1 cellular context compared by ENCODE assay signal in the genomic region with DNA sequence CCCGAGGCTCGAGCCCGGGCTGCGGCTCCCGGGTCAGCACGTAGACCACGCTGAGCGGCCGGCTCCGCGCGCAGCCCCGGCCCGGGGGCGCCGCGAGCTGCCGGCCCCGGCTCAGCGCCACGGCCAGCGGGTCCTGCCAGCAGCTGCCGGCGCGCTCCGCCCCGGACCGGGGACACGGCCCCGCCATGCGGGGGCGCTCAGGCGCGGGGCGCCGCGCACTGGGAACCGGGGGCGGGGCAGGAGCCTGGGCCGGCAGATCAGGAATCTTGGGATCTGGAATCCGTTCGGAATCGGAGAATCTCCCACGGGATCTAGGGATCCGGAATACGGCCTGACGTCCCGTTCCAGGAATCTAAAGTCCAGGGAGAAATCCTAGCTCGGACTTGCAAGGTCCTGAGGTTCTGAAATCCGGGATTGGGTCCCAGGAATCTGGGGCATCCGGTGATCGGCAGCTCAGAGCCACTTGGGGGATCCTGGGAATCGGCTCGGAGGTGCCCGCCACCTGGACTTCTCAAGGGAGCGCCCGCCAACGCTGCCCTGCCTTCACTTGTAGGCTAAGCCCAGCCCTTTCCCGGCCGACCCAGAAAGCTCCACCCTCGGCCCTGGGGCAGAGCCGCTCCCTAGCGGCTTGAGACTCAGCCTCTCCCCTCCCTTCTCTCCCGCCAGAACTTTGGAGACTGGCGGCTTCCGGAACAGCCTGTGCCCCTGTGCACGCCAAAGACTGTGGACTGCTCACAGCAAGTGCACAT.
TF ChIP-seq lines count a peak whose summit lies in the region.

A gene with protein sequence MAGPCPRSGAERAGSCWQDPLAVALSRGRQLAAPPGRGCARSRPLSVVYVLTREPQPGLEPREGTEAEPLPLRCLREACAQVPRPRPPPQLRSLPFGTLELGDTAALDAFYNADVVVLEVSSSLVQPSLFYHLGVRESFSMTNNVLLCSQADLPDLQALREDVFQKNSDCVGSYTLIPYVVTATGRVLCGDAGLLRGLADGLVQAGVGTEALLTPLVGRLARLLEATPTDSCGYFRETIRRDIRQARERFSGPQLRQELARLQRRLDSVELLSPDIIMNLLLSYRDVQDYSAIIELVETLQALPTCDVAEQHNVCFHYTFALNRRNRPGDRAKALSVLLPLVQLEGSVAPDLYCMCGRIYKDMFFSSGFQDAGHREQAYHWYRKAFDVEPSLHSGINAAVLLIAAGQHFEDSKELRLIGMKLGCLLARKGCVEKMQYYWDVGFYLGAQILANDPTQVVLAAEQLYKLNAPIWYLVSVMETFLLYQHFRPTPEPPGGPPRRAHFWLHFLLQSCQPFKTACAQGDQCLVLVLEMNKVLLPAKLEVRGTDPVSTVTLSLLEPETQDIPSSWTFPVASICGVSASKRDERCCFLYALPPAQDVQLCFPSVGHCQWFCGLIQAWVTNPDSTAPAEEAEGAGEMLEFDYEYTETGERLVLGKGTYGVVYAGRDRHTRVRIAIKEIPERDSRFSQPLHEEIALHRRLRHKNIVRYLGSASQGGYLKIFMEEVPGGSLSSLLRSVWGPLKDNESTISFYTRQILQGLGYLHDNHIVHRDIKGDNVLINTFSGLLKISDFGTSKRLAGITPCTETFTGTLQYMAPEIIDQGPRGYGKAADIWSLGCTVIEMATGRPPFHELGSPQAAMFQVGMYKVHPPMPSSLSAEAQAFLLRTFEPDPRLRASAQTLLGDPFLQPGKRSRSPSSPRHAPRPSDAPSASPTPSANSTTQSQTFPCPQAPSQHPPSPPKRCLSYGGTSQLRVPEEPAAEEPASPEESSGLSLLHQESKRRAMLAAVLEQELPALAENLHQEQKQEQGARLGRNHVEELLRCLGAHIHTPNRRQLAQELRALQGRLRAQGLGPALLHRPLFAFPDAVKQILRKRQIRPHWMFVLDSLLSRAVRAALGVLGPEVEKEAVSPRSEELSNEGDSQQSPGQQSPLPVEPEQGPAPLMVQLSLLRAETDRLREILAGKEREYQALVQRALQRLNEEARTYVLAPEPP (N-terminal part only) (minus strand): TSS at position 551 of the 749 bp plus-strand sequence. CDS start 364 bp downstream, at position 187.

TF ChIP-seq in endothelial cell of umbilical vein, 7 proteins besides CTCF, POLR2A, EP300 and RAD21:
- TF ChIP-seq, protein P1, sequence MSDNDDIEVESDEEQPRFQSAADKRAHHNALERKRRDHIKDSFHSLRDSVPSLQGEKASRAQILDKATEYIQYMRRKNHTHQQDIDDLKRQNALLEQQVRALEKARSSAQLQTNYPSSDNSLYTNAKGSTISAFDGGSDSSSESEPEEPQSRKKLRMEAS (IDR thresholded peaks at IDR 0.05; ENCODE audit: insufficient read depth, insufficient read length), result no peak
- TF ChIP-seq FOS (IDR thresholded peaks at IDR 0.05; ENCODE audit: borderline replicate concordance, insufficient read depth, low read length) (no peak), GATA2 (IDR thresholded peaks at IDR 0.05; ENCODE audit: insufficient read depth, insufficient read length, low read depth, low read length) (no peak), POLR2AphosphoS5 (IDR thresholded peaks at IDR 0.05; ENCODE audit: insufficient read depth, low read depth, low read length) (peak; percentile 12), MYC (IDR thresholded peaks at IDR 0.05; ENCODE audit: low read depth, low read length) (no peak), EZH2 (IDR thresholded peaks at IDR 0.05; ENCODE audit: borderline replicate concordance, low read depth, low read length, severe bottlenecking) (no peak), JUN (IDR thresholded peaks at IDR 0.05; ENCODE audit: borderline replicate concordance, insufficient read depth, insufficient read length, low read depth) (no peak)
